Comparison of ENCODE assay signal across 22 cellular contexts in the genomic region with DNA sequence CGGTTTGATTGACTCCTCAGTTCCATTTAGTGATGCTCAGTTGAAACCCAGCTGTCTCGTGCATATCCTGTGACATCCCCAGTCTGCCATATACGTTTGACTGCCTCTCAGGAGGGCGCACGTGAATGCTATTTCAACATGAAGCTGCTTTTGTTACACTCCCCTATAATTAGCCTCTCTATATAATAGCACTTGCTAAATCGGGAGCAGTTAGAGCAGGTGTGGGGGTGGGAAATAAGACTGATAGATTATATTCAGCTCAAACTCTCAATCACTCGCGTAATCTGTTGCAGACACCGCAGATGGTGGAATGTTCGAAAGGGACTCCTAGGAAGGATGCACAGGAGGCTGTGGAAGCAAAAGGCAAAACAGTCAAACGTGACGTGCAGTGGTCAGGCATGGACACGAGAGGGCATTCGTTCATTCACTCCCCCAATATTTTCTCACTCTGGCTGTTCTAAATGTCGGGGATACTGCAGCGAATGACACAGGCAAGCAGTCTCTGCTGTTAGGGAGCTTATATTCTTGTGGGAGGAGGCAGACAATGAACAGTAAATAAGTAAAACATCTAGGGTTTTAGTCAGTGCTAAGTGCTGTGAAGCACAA. TPM values are rescaled to one million over a fixed set of nuclear protein-coding genes. Genes with fewer than 3 reads are reported as not detected.
DNase-seq lines count a peak whose midpoint lies in the region; ATAC-seq, FAIRE-seq and TF ChIP-seq lines count a peak whose summit lies in the region.
"Had no signal": no experiment of that assay in that cellular context is flagged by ENCODE, and none has a peak within 500 bp of the region (broad histone marks: within the 10 kb centered on the region; RNA-seq: fewer than 3 reads in every experiment).

No MANE protein-coding gene starts in this region.

- H3K27ac Mint-ChIP-seq in CD14-positive monocyte = no peak overlapping the region
- H3K27ac Mint-ChIP-seq: activated CD8-positive, alpha-beta T cell treated with anti-CD3 and anti-CD28 coated beads for 36 hours; activated naive CD8-positive, alpha-beta T cell treated with anti-CD3 and anti-CD28 coated beads, Interleukin-2, amount 50 U/mL, for 24 hours; activated T-cell treated with anti-CD3 and anti-CD28 coated beads, Interleukin-2, amount 50 U/mL, for 72 hours; stimulated activated naive CD8-positive, alpha-beta T cell treated with anti-CD3 and anti-CD28 coated beads, Interleukin-15, amount 100 ng/mL, for 72 hours had no signal

- H3K27me3 ChIP-seq in bronchial epithelial cell (ENCODE audit: control insufficient read depth, insufficient read depth, low read length) (no peaks in the 10 kb centered on the region), lower lobe of right lung (ENCODE audit: low read depth) (peaks cover 8% of the 10 kb centered on the region)
- H3K27me3 ChIP-seq: cardiac muscle cell had no signal

- no peaks in the 10 kb centered on the region for H3K9me3 Mint-ChIP-seq in CD14-positive monocyte
- H3K9me3 Mint-ChIP-seq: activated CD8-positive, alpha-beta T cell treated with anti-CD3 and anti-CD28 coated beads for 36 hours; activated naive CD8-positive, alpha-beta T cell treated with anti-CD3 and anti-CD28 coated beads, Interleukin-2, amount 50 U/mL, for 24 hours; activated T-cell treated with anti-CD3 and anti-CD28 coated beads, Interleukin-2, amount 50 U/mL, for 72 hours; stimulated activated naive CD8-positive, alpha-beta T cell treated with anti-CD3 and anti-CD28 coated beads, Interleukin-15, amount 100 ng/mL, for 72 hours had no signal

- H3K4me3 ChIP-seq in AG10803 (ENCODE audit: low read length) = no peak overlapping the region
- no peak overlapping the region for H3K4me3 ChIP-seq in bronchial epithelial cell (ENCODE audit: low read depth, low read length)
- no peak overlapping the region for H3K4me3 ChIP-seq in lower lobe of right lung
- H3K4me3 ChIP-seq: cardiac muscle cell, PC-9 had no signal

- H3K36me3 ChIP-seq in bronchial epithelial cell (ENCODE audit: control insufficient read depth, insufficient read depth, low read length) = no peaks in the 10 kb centered on the region
- H3K36me3 ChIP-seq in lower lobe of right lung = no peaks in the 10 kb centered on the region
- H3K36me3 ChIP-seq: cardiac muscle cell had no signal

- TF ChIP-seq CTCF in AG10803 (conservative IDR thresholded peaks at IDR 0.05; ENCODE audit: low read length) (peak; percentile 17), bronchial epithelial cell (IDR thresholded peaks at IDR 0.05; ENCODE audit: insufficient read depth, low read length, severe bottlenecking) (no peak), lower lobe of right lung (IDR thresholded peaks at IDR 0.05) (no peak), CD14-positive monocyte (IDR thresholded peaks at IDR 0.05) (no peak)

- H3K36me3 Mint-ChIP-seq in CD14-positive monocyte = no peaks in the 10 kb centered on the region

- no peak overlapping the region for H3K27ac ChIP-seq in lower lobe of right lung
- H3K27ac ChIP-seq: cardiac muscle cell, PC-9 had no signal

- FAIRE-seq in bronchial epithelial cell (lab: Jason Lieb, UNC) = peak; percentile 23

- ATAC-seq in lower lobe of right lung = no peak
- ATAC-seq: activated CD8-positive, alpha-beta T cell treated with anti-CD3 and anti-CD28 coated beads for 36 hours; activated naive CD8-positive, alpha-beta T cell treated with anti-CD3 and anti-CD28 coated beads, Interleukin-2, amount 50 U/mL, for 24 hours; activated T-cell treated with anti-CD3 and anti-CD28 coated beads, Interleukin-2, amount 50 U/mL, for 72 hours; stimulated activated naive CD8-positive, alpha-beta T cell treated with anti-CD3 and anti-CD28 coated beads, Interleukin-15, amount 100 ng/mL, for 72 hours had no signal

- H3K4me1 Mint-ChIP-seq in CD14-positive monocyte = peaks cover 4% of the 10 kb centered on the region
- H3K4me1 Mint-ChIP-seq: activated naive CD8-positive, alpha-beta T cell treated with anti-CD3 and anti-CD28 coated beads, Interleukin-2, amount 50 U/mL, for 24 hours; stimulated activated naive CD8-positive, alpha-beta T cell treated with anti-CD3 and anti-CD28 coated beads, Interleukin-15, amount 100 ng/mL, for 72 hours had no signal

- intact Hi-C loops in lower lobe of right lung (cut with DNase I) (no loop called here), CD14-positive monocyte (cut with micrococcal nuclease) (no loop called here)

- H3K9me3 ChIP-seq in lower lobe of right lung = no peaks in the 10 kb centered on the region

- no peak for DNase-seq in AG10803 (ENCODE audit: low read depth)
- DNase-seq in NCI-H1105 (lab: John Stamatoyannopoulos, UW) = peak; percentile 94
- peak; percentile 91 for DNase-seq in NCI-H2227 treated with DMSO at 0.1 percent for 48 hours (lab: John Stamatoyannopoulos, UW)
- DNase-seq in bronchial epithelial cell (ENCODE audit: low read depth) = no peak
- DNase-seq in activated naive CD4-positive, alpha-beta T cell (lab: John Stamatoyannopoulos, UW) = no peak
- DNase-seq in HCEC 1CT = no peak
- no peak for DNase-seq in lower lobe of right lung
- no peak for DNase-seq in CD14-positive monocyte (ENCODE audit: low spot score)
- DNase-seq: activated CD8-positive, alpha-beta T cell treated with anti-CD3 and anti-CD28 coated beads for 36 hours; activated naive CD8-positive, alpha-beta T cell treated with anti-CD3 and anti-CD28 coated beads, Interleukin-2, amount 50 U/mL, for 24 hours; activated T-cell treated with anti-CD3 and anti-CD28 coated beads, Interleukin-2, amount 50 U/mL, for 72 hours; Calu3; effector CD8-positive, alpha-beta T cell; mesendoderm; NCI-H446; PC-9; stimulated activated naive CD8-positive, alpha-beta T cell treated with anti-CD3 and anti-CD28 coated beads, Interleukin-15, amount 100 ng/mL, for 72 hours had no signal

- no peak overlapping the region for H3K4me3 Mint-ChIP-seq in CD14-positive monocyte
- H3K4me3 Mint-ChIP-seq: activated CD8-positive, alpha-beta T cell treated with anti-CD3 and anti-CD28 coated beads for 36 hours; activated naive CD8-positive, alpha-beta T cell treated with anti-CD3 and anti-CD28 coated beads, Interleukin-2, amount 50 U/mL, for 24 hours; activated T-cell treated with anti-CD3 and anti-CD28 coated beads, Interleukin-2, amount 50 U/mL, for 72 hours; stimulated activated naive CD8-positive, alpha-beta T cell treated with anti-CD3 and anti-CD28 coated beads, Interleukin-15, amount 100 ng/mL, for 72 hours had no signal

- H3K27me3 Mint-ChIP-seq in CD14-positive monocyte (ENCODE audit: low read depth in 3 of 3) = peaks cover 1 to 9% (median 5%) of the 10 kb centered on the region in 3 donors
- H3K27me3 Mint-ChIP-seq: stimulated activated naive CD8-positive, alpha-beta T cell treated with anti-CD3 and anti-CD28 coated beads, Interleukin-15, amount 100 ng/mL, for 72 hours had no signal

- no peaks in the 10 kb centered on the region for H3K4me1 ChIP-seq in lower lobe of right lung

RNA-seq across cellular contexts. Expression of a gene that starts 29.8 kb away (rescaled TPM):
- total RNA-seq in bronchial epithelial cell = not detected in 2 replicates
- total RNA-seq in lower lobe of right lung = not detected
- polyA plus RNA-seq in CD14-positive monocyte = not detected
- total RNA-seq: A673; activated CD8-positive, alpha-beta T cell treated with anti-CD3 and anti-CD28 coated beads for 36 hours; Calu3; HT1080; PC-9; renal cortical epithelial cell; ureter had no signal
- polyA plus RNA-seq: cardiac muscle cell had no signal

Comparison
In these comparisons a context has a peak if more than half of its experiments do, and no peak if none do; other contexts are left out.
1. DNase-seq: peak in NCI-H1105 (single experiment) and NCI-H2227 treated with DMSO at 0.1 percent for 48 hours (single experiment); none in AG10803 (single experiment), bronchial epithelial cell (single experiment), activated naive CD4-positive, alpha-beta T cell (0 of 4), HCEC 1CT (single experiment), lower lobe of right lung (single experiment) and CD14-positive monocyte (single experiment).